In genomic region chr4:781493-782216, GRCh38 we compare ENCODE assay signal across 8 cellular contexts. TPM values are rescaled to one million over a fixed set of nuclear protein-coding genes. Genes with fewer than 3 reads are reported as not detected.
A peak's percentile ranks its signal among the peaks of the same experiment; 100 is the strongest.
DNase-seq lines count a peak whose midpoint lies in the region; ATAC-seq, FAIRE-seq and TF ChIP-seq lines count a peak whose summit lies in the region.

No MANE protein-coding gene starts in this region.

- peak overlapping the region; percentile 95 for H3K27ac Mint-ChIP-seq in mesothelial cell of epicardium

- H3K4me2 ChIP-seq in OCI-LY3 (ENCODE audit: low read length) = peak overlapping the region; percentile 99
- H3K4me2 ChIP-seq in endothelial cell of umbilical vein (ENCODE audit: insufficient read depth, low read length) = peak overlapping the region; percentile 69

- no TSS peak for BruUV-seq in endothelial cell of umbilical vein (replicated peaks; lab: Mats Ljungman, UMichigan)

- CTCF ChIA-PET in endothelial cell of umbilical vein (lab: Charles Lee) = interaction anchor here (0.7 to 2.9 kb wide), 3 partner anchors 11 to 205 kb away, joined by 3 to 13 read pairs (median 4); partner anchors contain the start of gene IDUA

- dilution Hi-C loops in endothelial cell of umbilical vein (cut with MboI; ENCODE audit: extremely low pct_ligation_motif_present, low sequenced_read_pairs) = no loop called here

- H3K36me3 ChIP-seq in OCI-LY3 (replicated peaks; ENCODE audit: low read depth, low read length) = peaks cover 39% of the 10 kb centered on the region
- H3K36me3 ChIP-seq in endothelial cell of umbilical vein (ENCODE audit: control insufficient read depth in 2 of 2, extremely low read depth in 1 of 2, insufficient read depth in 2 of 2, low read length in 2 of 2) = peaks cover 4 to 12% of the 10 kb centered on the region in 2 experiments

- H3K9ac ChIP-seq in OCI-LY3 (ENCODE audit: low read length) = peak overlapping the region; percentile 97
- peak overlapping the region; percentile 97 for H3K9ac ChIP-seq in endothelial cell of umbilical vein (replicated peaks; ENCODE audit: extremely low read depth, insufficient read depth, low read length)

- H2AFZ ChIP-seq in OCI-LY3 (ENCODE audit: low read depth, low read length) = peak overlapping the region; percentile 57
- H2AFZ ChIP-seq in endothelial cell of umbilical vein (ENCODE audit: low read depth, low read length) = peak overlapping the region; percentile 78

- H3K4me1 Mint-ChIP-seq in mesothelial cell of epicardium = peaks cover 35% of the 10 kb centered on the region

- no peaks in the 10 kb centered on the region for H3K9me3 ChIP-seq in OCI-LY3 (ENCODE audit: insufficient read depth, low read length)
- H3K9me3 ChIP-seq in endothelial cell of umbilical vein (replicated peaks; ENCODE audit: control insufficient read depth, insufficient read depth, low read length) = no peaks in the 10 kb centered on the region

- H3K27ac ChIP-seq in OCI-LY3 (ENCODE audit: low read length) (peak overlapping the region; percentile 72), endothelial cell of umbilical vein (ENCODE audit: insufficient read depth, low read depth, low read length) (peak overlapping the region; percentile 91)

- no peaks in the 10 kb centered on the region for H3K9me3 Mint-ChIP-seq in mesothelial cell of epicardium

- intact Hi-C loops in endothelial cell of umbilical vein (cut with micrococcal nuclease) = loop anchor here (2.0 to 5.0 kb wide), 3 partner anchors 46 to 266 kb away; partner anchors contain the start of genes CPLX1, GAK and TMEM175

- ATAC-seq in GM21528 (IDR thresholded peaks at IDR 0.05; ENCODE audit: low FRiP score, unreplicated experiment) = peak; percentile 96

- TF ChIP-seq CTCF in OCI-LY3 (IDR thresholded peaks at IDR 0.05; ENCODE audit: low read depth, low read length) (no peak), endothelial cell of umbilical vein (IDR thresholded peaks at IDR 0.05; ENCODE audit: extremely low read depth in 1 of 2, insufficient read depth in 1 of 2, low read depth in 1 of 2, low read length in 2 of 2) (no peak), mesothelial cell of epicardium (IDR thresholded peaks at IDR 0.05; ENCODE audit: unreplicated experiment) (no peak)

- peaks cover 26% of the 10 kb centered on the region for H3K36me3 Mint-ChIP-seq in mesothelial cell of epicardium

- H3K4me1 ChIP-seq in OCI-LY3 (ENCODE audit: low read length) (peaks cover 13% of the 10 kb centered on the region), endothelial cell of umbilical vein (ENCODE audit: control insufficient read depth, extremely low read depth, insufficient read depth, low read length) (peaks cover 17% of the 10 kb centered on the region)

- peaks cover 17% of the 10 kb centered on the region for H3K27me3 Mint-ChIP-seq in mesothelial cell of epicardium (ENCODE audit: low read depth)

- peak; percentile 100 for FAIRE-seq in endothelial cell of umbilical vein (lab: Jason Lieb, UNC)

- H3K27me3 ChIP-seq in OCI-LY3 (ENCODE audit: low read depth, low read length) (no peaks in the 10 kb centered on the region), endothelial cell of umbilical vein (ENCODE audit: control insufficient read depth in 2 of 2, insufficient read depth in 2 of 2, low read length in 2 of 2) (peaks cover 0 to 2% of the 10 kb centered on the region in 2 experiments)

- H3K4me3 ChIP-seq in OCI-LY3 (ENCODE audit: low read length) (peak overlapping the region; percentile 92), endothelial cell of umbilical vein (replicated peaks in 1 of 3; ENCODE audit: insufficient read depth in 1 of 3, low read depth in 1 of 3, low read length in 3 of 3) (peak overlapping the region; percentile 75 to 99 (median 91))

- peaks cover 50% of the 10 kb centered on the region for H3K79me2 ChIP-seq in OCI-LY3 (ENCODE audit: low read length)
- peaks cover 48% of the 10 kb centered on the region for H3K79me2 ChIP-seq in endothelial cell of umbilical vein (ENCODE audit: control insufficient read depth, insufficient read depth, low read length)

- no peaks in the 10 kb centered on the region for H3K9me1 ChIP-seq in endothelial cell of umbilical vein (replicated peaks; ENCODE audit: control insufficient read depth, extremely low read depth, insufficient read depth, low read length)

- POLR2A ChIA-PET in endothelial cell of umbilical vein (lab: Charles Lee) = interaction anchor here (1.1 to 1.4 kb wide), 2 partner anchors 9 to 15 kb away, joined by 3 to 4 read pairs; no protein-coding TSS in a partner anchor

- DNase-seq in DMS 273 treated with DMSO at 0.1 percent for 48 hours (lab: John Stamatoyannopoulos, UW) (peak; percentile 90), HuH-7.5 (ENCODE audit: low spot score) (peak; percentile 99), activated T-cell treated with anti-CD3 and anti-CD28 coated beads for 24 hours (ENCODE audit: low read depth) (peak; percentile 99), endothelial cell of umbilical vein (ENCODE audit: low read depth, low spot score) (peak; percentile 100), mesothelial cell of epicardium (ENCODE audit: low spot score in 2 of 2, unreplicated experiment in 2 of 2) (peak; percentile 97 to 100)
- peak; percentile 96 to 98 for DNase-seq in stimulated activated CD8-positive, alpha-beta memory T cell treated with anti-CD3 and anti-CD28 coated beads, Interleukin-15, amount 100 ng/mL, for 4 hours (ENCODE audit: low read depth in 2 of 2)

- H4K20me1 ChIP-seq in OCI-LY3 (ENCODE audit: insufficient read depth, low read length) = peaks cover 33% of the 10 kb centered on the region
- no peaks in the 10 kb centered on the region for H4K20me1 ChIP-seq in endothelial cell of umbilical vein (replicated peaks; ENCODE audit: control insufficient read depth, extremely low read depth, insufficient read depth, low read length)

- peak overlapping the region; percentile 83 for H3K4me3 Mint-ChIP-seq in mesothelial cell of epicardium

- peak; percentile 90 for TF ChIP-seq POLR2A in endothelial cell of umbilical vein (IDR thresholded peaks at IDR 0.05; ENCODE audit: low read depth, low read length)

TF ChIP-seq in endothelial cell of umbilical vein, 7 proteins besides CTCF, POLR2A, EP300 and RAD21:
- TF ChIP-seq, protein P1, sequence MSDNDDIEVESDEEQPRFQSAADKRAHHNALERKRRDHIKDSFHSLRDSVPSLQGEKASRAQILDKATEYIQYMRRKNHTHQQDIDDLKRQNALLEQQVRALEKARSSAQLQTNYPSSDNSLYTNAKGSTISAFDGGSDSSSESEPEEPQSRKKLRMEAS (IDR thresholded peaks at IDR 0.05; ENCODE audit: insufficient read depth, insufficient read length) = peak; percentile 98
- TF ChIP-seq MYC (IDR thresholded peaks at IDR 0.05; ENCODE audit: low read depth, low read length) = no peak
- TF ChIP-seq GATA2 (IDR thresholded peaks at IDR 0.05; ENCODE audit: insufficient read depth, insufficient read length, low read depth, low read length) = no peak
- peak; percentile 95 for TF ChIP-seq POLR2AphosphoS5 (IDR thresholded peaks at IDR 0.05; ENCODE audit: insufficient read depth, low read depth, low read length)
- TF ChIP-seq EZH2 (IDR thresholded peaks at IDR 0.05; ENCODE audit: borderline replicate concordance, low read depth, low read length, severe bottlenecking) = no peak

RNA-seq across cellular contexts. Expression of gene CPLX1, which starts 44.3 kb away (rescaled TPM):
- total RNA-seq in endothelial cell of umbilical vein (1.3 and 1.8 TPM in 2 replicates), mesothelial cell of epicardium (4.5 to 4.7 TPM (median 4.6 TPM) in 3 replicates)
- 1.0 and 1.4 TPM in 2 replicates for polyA plus RNA-seq in endothelial cell of umbilical vein
- 0.19 and 0.39 TPM in 2 replicates for polyA plus RNA-seq in endothelial cell of umbilical vein (2011; cell fraction: cytosol; rRNA removed)
- polyA plus RNA-seq in endothelial cell of umbilical vein (2011; cell fraction: nucleus; rRNA removed) = 4.6 and 6.7 TPM in 2 replicates
- 0.74 and 3.7 TPM in 2 replicates for polyA plus RNA-seq in endothelial cell of umbilical vein (2012)
- 0.21 and 0.29 TPM in 2 replicates for polyA minus RNA-seq in endothelial cell of umbilical vein
- polyA minus RNA-seq in endothelial cell of umbilical vein (2011; cell fraction: cytosol; rRNA and poly(A)+ RNA removed) = 1.8 TPM
- 0.87 TPM in 1 of 2 replicates, not detected in the other for polyA minus RNA-seq in endothelial cell of umbilical vein (2011; cell fraction: nucleus; rRNA and poly(A)+ RNA removed)

Comparison
In these comparisons a context has a peak if more than half of its experiments do, and no peak if none do; other contexts are left out.
1. Peak in every context shown above with its lines: DNase-seq, ATAC-seq, H3K4me3 ChIP-seq and H3K27ac ChIP-seq.